ENCODE assay signal across 9 cellular contexts in genomic region chrX:107712231-107713204, GRCh38.
DNase-seq lines count a peak whose midpoint lies in the region; ATAC-seq and TF ChIP-seq lines count a peak whose summit lies in the region.
"Had no signal": no experiment of that assay in that cellular context is flagged by ENCODE, and none has a peak within 500 bp of the region (broad histone marks: within the 10 kb centered on the region; RNA-seq: fewer than 3 reads in every experiment).

No MANE protein-coding gene starts in this region.

- CTCF ChIA-PET in activated CD4-positive, alpha-beta memory T cell treated with anti-CD3 and anti-CD28 coated beads, Interleukin-2, amount 10 ng/mL, durations not matched to agents 7 days and 5 days (lab: Charles Lee) = interaction anchor here (1.0 to 13.5 kb wide), 3 partner anchors 36 to 84 kb away, joined by 3 to 295 read pairs (median 3); partner anchors contain the start of genes NCBP2L and PRPS1

- no peak overlapping the region for H3K4me2 ChIP-seq in fibroblast of lung (ENCODE audit: extremely low read depth, insufficient read depth, low read length)

- H3K36me3 Mint-ChIP-seq in activated CD4-positive, alpha-beta memory T cell treated with anti-CD3 and anti-CD28 coated beads, Interleukin-2, amount 10 ng/mL, durations not matched to agents 7 days and 5 days (ENCODE audit: low read depth) = peaks cover 36% of the 10 kb centered on the region

- H3K9me3 ChIP-seq in fibroblast of lung (ENCODE audit: control insufficient read depth, insufficient read depth, low read depth, low read length) (no peaks in the 10 kb centered on the region), psoas muscle (no peaks in the 10 kb centered on the region)

- peak overlapping the region; percentile 62 for H3K27ac Mint-ChIP-seq in activated CD4-positive, alpha-beta memory T cell treated with anti-CD3 and anti-CD28 coated beads, Interleukin-2, amount 10 ng/mL, durations not matched to agents 7 days and 5 days

- H3K36me3 ChIP-seq in fibroblast of lung (ENCODE audit: control insufficient read depth, insufficient read depth, low read length) = no peaks in the 10 kb centered on the region
- H3K36me3 ChIP-seq in psoas muscle (ENCODE audit: insufficient read depth in 1 of 2, low read depth in 1 of 2) = peaks cover 5 to 7% of the 10 kb centered on the region in 2 donors

- H3K27me3 Mint-ChIP-seq in activated CD4-positive, alpha-beta memory T cell treated with anti-CD3 and anti-CD28 coated beads, Interleukin-2, amount 10 ng/mL, durations not matched to agents 7 days and 5 days = no peaks in the 10 kb centered on the region

- H3K4me3 ChIP-seq in fibroblast of lung (replicated peaks in 1 of 4; ENCODE audit: control extremely low read depth in 1 of 4, insufficient read depth in 1 of 4, low read depth in 3 of 4, low read length in 4 of 4) (peak overlapping the region in 1 of 4 experiments; percentile 94), psoas muscle (peak overlapping the region; percentile 74)

- ATAC-seq in psoas muscle (peak; percentile 45 to 67 (median 56)), GM21723 (IDR thresholded peaks at IDR 0.05; ENCODE audit: unreplicated experiment) (no peak)

- no peaks in the 10 kb centered on the region for H3K79me2 ChIP-seq in fibroblast of lung (ENCODE audit: control insufficient read depth, insufficient read depth, low read length)

- POLR2A ChIA-PET in activated CD4-positive, alpha-beta memory T cell treated with anti-CD3 and anti-CD28 coated beads, Interleukin-2, amount 10 ng/mL, durations not matched to agents 7 days and 5 days (lab: Charles Lee) = interaction anchor here (0.6 to 8.2 kb wide), 4 partner anchors 28 to 84 kb away, joined by 4 to 368 read pairs (median 12); partner anchors contain the start of gene PRPS1

- TF ChIP-seq CTCF in fibroblast of lung (conservative IDR thresholded peaks at IDR 0.05 in 1 of 2, IDR thresholded peaks at IDR 0.05 in 1 of 2; ENCODE audit: low read depth in 1 of 2, low read length in 2 of 2) = no peak
- TF ChIP-seq CTCF in psoas muscle (IDR thresholded peaks at IDR 0.05) = no peak

- H2AFZ ChIP-seq in fibroblast of lung (ENCODE audit: low read length) = no peak overlapping the region

- intact Hi-C loops in psoas muscle (cut with DNase I) = loop anchor here in 1 of 2 donors (5.0 kb wide), 1 partner anchor 35 kb away; no protein-coding TSS in a partner anchor

- H3K27ac ChIP-seq in fibroblast of lung (ENCODE audit: insufficient read depth, low read length) (no peak overlapping the region), psoas muscle (peak overlapping the region; percentile 86)

- H3K27me3 ChIP-seq in fibroblast of lung (ENCODE audit: control insufficient read depth, insufficient read depth, low read length) (no peaks in the 10 kb centered on the region), psoas muscle (ENCODE audit: insufficient read depth in 3 of 3, low read length in 2 of 3) (peaks cover 0 to 19% (median 0%) of the 10 kb centered on the region in 3 donors)

- peak overlapping the region; percentile 11 for H3K4me3 Mint-ChIP-seq in activated CD4-positive, alpha-beta memory T cell treated with anti-CD3 and anti-CD28 coated beads, Interleukin-2, amount 10 ng/mL, durations not matched to agents 7 days and 5 days
- H3K4me3 Mint-ChIP-seq: nephron progenitor cell had no signal

- no peak overlapping the region for H3K9ac ChIP-seq in fibroblast of lung (ENCODE audit: insufficient read depth, low read length)

- DNase-seq in Daoy (ENCODE audit: low read depth) (peak; percentile 41), fibroblast of lung (ENCODE audit: low read depth in 2 of 2) (peak; percentile 64 to 79), psoas muscle (peak; percentile 22 to 54), NCI-H1417 (lab: John Stamatoyannopoulos, UW) (no peak), D341Med (ENCODE audit: low spot score) (no peak), HPDE6-E6E7 (ENCODE audit: extremely low spot score) (no peak)
- DNase-seq in activated CD4-positive, alpha-beta memory T cell treated with anti-CD3 and anti-CD28 coated beads, Interleukin-2, amount 10 ng/mL, durations not matched to agents 7 days and 5 days = no peak
- DNase-seq: nephron progenitor cell had no signal

- peaks cover 57% of the 10 kb centered on the region for H3K4me1 Mint-ChIP-seq in activated CD4-positive, alpha-beta memory T cell treated with anti-CD3 and anti-CD28 coated beads, Interleukin-2, amount 10 ng/mL, durations not matched to agents 7 days and 5 days

- H4K20me1 ChIP-seq in fibroblast of lung (ENCODE audit: control insufficient read depth, extremely low read depth, insufficient read depth, low read length) = no peaks in the 10 kb centered on the region

- WGBS in psoas muscle, 3 donors = 36 to 56% (median 52%) methylated on average over 13 of the region's 13 CpGs

- no peaks in the 10 kb centered on the region for H3K9me3 Mint-ChIP-seq in activated CD4-positive, alpha-beta memory T cell treated with anti-CD3 and anti-CD28 coated beads, Interleukin-2, amount 10 ng/mL, durations not matched to agents 7 days and 5 days

- H3K4me1 ChIP-seq in fibroblast of lung (ENCODE audit: control insufficient read depth, extremely low read depth, insufficient read depth, low read length) (peaks cover 3% of the 10 kb centered on the region), psoas muscle (peaks cover 26% of the 10 kb centered on the region)

Comparison
In these comparisons a context has a peak if more than half of its experiments do, and no peak if none do; other contexts are left out.
1. DNase-seq: peak in Daoy (single experiment), fibroblast of lung (2 of 2) and psoas muscle (2 of 2); none in activated CD4-positive, alpha-beta memory T cell treated with anti-CD3 and anti-CD28 coated beads, Interleukin-2, amount 10 ng/mL, durations not matched to agents 7 days and 5 days (single experiment), NCI-H1417 (0 of 3), D341Med (single experiment) and HPDE6-E6E7 (single experiment).